Comparison of ENCODE assay signal across 22 cellular contexts in genomic region chr14:60838601-60839000, GRCh38.
"Had no signal": no experiment of that assay in that cellular context is flagged by ENCODE, and none has a peak within 500 bp of the region (broad histone marks: within the 10 kb centered on the region; RNA-seq: fewer than 3 reads in every experiment).

No MANE protein-coding gene starts in this region.

- H3K9me3 ChIP-seq: SK-N-SH had no signal

- DNase-seq: IMR-90, Kasumi-1, MM.1S, NCI-H1092 treated with DMSO at 0.1 percent for 48 hours, NCI-H1436, NCI-H187, NCI-H2029, NCI-H2081 treated with DMSO at 0.1 percent for 48 hours, NCI-H2171, NCI-H226, NCI-H446, NCI-H510A, NCI-H524 treated with DMSO at 0.1 percent for 48 hours, NCI-H69, NCI-H774, Right ventricle myocardium superior, RPMI8226, SK-N-SH, SW 1271 had no signal

- H3K27ac ChIP-seq: HL-60, KMS-11 had no signal

- H3K9ac ChIP-seq: KMS-11, SK-N-SH had no signal

- FAIRE-seq: RCC 7860 had no signal
